In genomic region chr5:97183930-97184213, GRCh38 we compare ENCODE assay signal across 9 cellular contexts. TPM values are rescaled to one million over a fixed set of nuclear protein-coding genes. Genes with fewer than 3 reads are reported as not detected.
DNase-seq lines count a peak whose midpoint lies in the region; ATAC-seq and TF ChIP-seq lines count a peak whose summit lies in the region.
"Had no signal": no experiment of that assay in that cellular context is flagged by ENCODE, and none has a peak within 500 bp of the region (broad histone marks: within the 10 kb centered on the region; RNA-seq: fewer than 3 reads in every experiment).

No MANE protein-coding gene starts in this region.

- peaks cover 14% of the 10 kb centered on the region for H3K4me1 ChIP-seq in PC-3 (ENCODE audit: insufficient read depth, low read length)
- H3K4me1 ChIP-seq in endocrine pancreas (ENCODE audit: control insufficient read depth, insufficient read depth, low read length): peaks cover 5% of the 10 kb centered on the region
- H3K4me1 ChIP-seq in neural progenitor cell: peaks cover 9% of the 10 kb centered on the region

- peaks cover 10% of the 10 kb centered on the region for H3K36me3 ChIP-seq in PC-3 (ENCODE audit: low read depth, low read length)
- no peaks in the 10 kb centered on the region for H3K36me3 ChIP-seq in endocrine pancreas (ENCODE audit: control insufficient read depth, insufficient read depth, low read length)
- no peaks in the 10 kb centered on the region for H3K36me3 ChIP-seq in neural progenitor cell

- H3K9ac ChIP-seq in PC-3 (ENCODE audit: low read length) (peak overlapping the region; percentile 88), endocrine pancreas (ENCODE audit: control insufficient read depth, insufficient read depth, low read length) (peak overlapping the region; percentile 89), neural progenitor cell (no peak overlapping the region)

- intact Hi-C loops in PC-3 (cut with micrococcal nuclease): loop anchor here (2.0 to 5.0 kb wide), 3 partner anchors 41 to 1589 kb away; partner anchors contain the start of gene RGMB

- TF ChIP-seq CTCF in C4-2B (conservative IDR thresholded peaks at IDR 0.05): no peak
- no peak for TF ChIP-seq CTCF in PC-3 (conservative IDR thresholded peaks at IDR 0.05; ENCODE audit: low read depth, low read length)
- no peak for TF ChIP-seq CTCF in neural progenitor cell (IDR thresholded peaks at IDR 0.05)

- peak overlapping the region; percentile 96 for H3K4me3 Mint-ChIP-seq in neural progenitor cell

- H3K27ac ChIP-seq in C4-2B (peak overlapping the region; percentile 81), PC-3 (ENCODE audit: low read length) (peak overlapping the region; percentile 85), neural progenitor cell (no peak overlapping the region)

- POLR2A ChIA-PET in PC-3 (lab: Charles Lee; ENCODE audit: unreplicated experiment): no interaction called here

- H3K27ac Mint-ChIP-seq in neural progenitor cell: no peak overlapping the region

- H4K20me1 ChIP-seq in PC-3 (ENCODE audit: low read length) (no peaks in the 10 kb centered on the region), neural progenitor cell (ENCODE audit: low read depth) (no peaks in the 10 kb centered on the region)

- no peaks in the 10 kb centered on the region for H3K9me2 ChIP-seq in PC-3 (replicated peaks; ENCODE audit: low read length)

- peaks cover 18% of the 10 kb centered on the region for H3K4me1 Mint-ChIP-seq in neural progenitor cell

- H3K27me3 Mint-ChIP-seq in neural progenitor cell (ENCODE audit: insufficient read depth, low read depth): peaks cover 5% of the 10 kb centered on the region

- DNase-seq in PC-3 (no peak), neural progenitor cell (ENCODE audit: low spot score) (no peak), kidney tubule cell (ENCODE audit: low spot score) (no peak), GOT3 (lab: John Stamatoyannopoulos, UW) (no peak)
- DNase-seq in stimulated activated CD4-positive, alpha-beta T cell treated with anti-CD3 and anti-CD28 coated beads, Interleukin-4, amount 100 ng/mL, for 24 hours: no peak

- CTCF ChIA-PET in PC-3 (lab: Charles Lee): no interaction called here

- TSS peak; percentile 75 for BruUV-seq in PC-3 (replicated peaks; lab: Mats Ljungman, UMichigan)

- peak overlapping the region; percentile 90 for H3K4me2 ChIP-seq in PC-3 (ENCODE audit: low read length)
- H3K4me2 ChIP-seq in neural progenitor cell: no peak overlapping the region

- ATAC-seq in PC-3: no peak
- ATAC-seq in HG03108 (IDR thresholded peaks at IDR 0.05; ENCODE audit: unreplicated experiment): no peak

- H3K4me3 ChIP-seq in PC-3 (ENCODE audit: low read length) (peak overlapping the region; percentile 84), endocrine pancreas (ENCODE audit: control insufficient read depth, insufficient read depth, low read length) (peak overlapping the region; percentile 98), neural progenitor cell (peak overlapping the region; percentile 94)

- H2AFZ ChIP-seq in PC-3 (ENCODE audit: low read length): peak overlapping the region; percentile 95
- peak overlapping the region; percentile 95 for H2AFZ ChIP-seq in neural progenitor cell (replicated peaks)

- peaks cover 35% of the 10 kb centered on the region for H3K79me2 ChIP-seq in PC-3 (ENCODE audit: low read length)
- H3K79me2 ChIP-seq in neural progenitor cell (ENCODE audit: low read depth): peaks cover 40% of the 10 kb centered on the region

- H3K27me3 ChIP-seq in PC-3 (ENCODE audit: low read length): no peaks in the 10 kb centered on the region
- no peaks in the 10 kb centered on the region for H3K27me3 ChIP-seq in endocrine pancreas (ENCODE audit: control insufficient read depth, insufficient read depth, low read length)
- peaks cover 7% of the 10 kb centered on the region for H3K27me3 ChIP-seq in neural progenitor cell

- H3K36me3 Mint-ChIP-seq in neural progenitor cell: peaks cover 13% of the 10 kb centered on the region

- H3K9me3 Mint-ChIP-seq in neural progenitor cell: peaks cover 5% of the 10 kb centered on the region

- H3F3A ChIP-seq in PC-3 (ENCODE audit: low read length, unreplicated experiment) (no peaks in the 10 kb centered on the region), neural progenitor cell (ENCODE audit: low read depth) (no peaks in the 10 kb centered on the region)

- H3K9me3 ChIP-seq in PC-3 (ENCODE audit: low read length) (no peaks in the 10 kb centered on the region), endocrine pancreas (ENCODE audit: control insufficient read depth, low read length) (no peaks in the 10 kb centered on the region), neural progenitor cell (ENCODE audit: low read depth) (no peaks in the 10 kb centered on the region)

RNA-seq across cellular contexts. Expression of gene RIOK2, which starts 0.8 kb away (rescaled TPM):
- total RNA-seq in PC-3 (2014; rRNA removed) (16.1 and 22.3 TPM in 2 replicates), neural progenitor cell (ENCODE audit: low replicate concordance) (29.0 and 33.1 TPM in 2 replicates)

RNA-seq across cellular contexts. Expression of gene LIX1, which starts 41.5 kb away (rescaled TPM):
- not detected in 2 replicates for total RNA-seq in PC-3 (2014; rRNA removed)
- 114 and 164 TPM in 2 replicates for total RNA-seq in neural progenitor cell (ENCODE audit: low replicate concordance)
- total RNA-seq: NCI-H460 had no signal

Comparison
In these comparisons a context has a peak if more than half of its experiments do, and no peak if none do; other contexts are left out.
1. RNA of gene LIX1, which starts 41.5 kb away (total RNA-seq): 114 to 164 TPM in neural progenitor cell; not detected in PC-3; every median in the first group is over 100 times any median in the second.
2. Peak in every context shown above with its lines, with median percentiles within 50 percentile points of each other: H3K4me3 ChIP-seq.